In the genomic region with DNA sequence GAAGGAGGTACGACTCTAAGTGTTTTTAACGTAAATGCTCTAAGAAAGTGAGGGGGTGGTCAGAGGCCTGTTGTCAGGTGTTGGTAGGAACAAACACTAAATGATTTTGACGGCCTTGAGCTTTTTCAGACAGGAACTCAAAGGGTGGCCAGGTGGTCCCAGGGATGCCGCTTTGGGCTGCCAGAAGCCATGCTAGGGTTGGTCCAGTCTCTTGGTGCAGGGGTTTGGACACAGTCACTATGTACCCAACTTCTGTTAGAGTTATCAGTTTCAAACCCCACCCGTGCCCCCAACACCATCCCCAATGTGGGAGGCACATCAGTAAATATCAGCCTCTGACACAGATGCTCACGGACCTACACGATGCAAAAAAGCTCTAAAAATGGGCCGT, we compare ENCODE assay signal across 1 cellular context.
TF ChIP-seq lines count a peak whose summit lies in the region.

No MANE protein-coding gene starts in this region.

TF ChIP-seq in HepG2, 621 proteins besides CTCF, POLR2A, EP300 and RAD21:
- no peak for TF ChIP-seq ZNF121 (CRISPR knock-in tag; IDR thresholded peaks at IDR 0.05)
